Comparison of ENCODE assay signal across 2 cellular contexts in the genomic region with DNA sequence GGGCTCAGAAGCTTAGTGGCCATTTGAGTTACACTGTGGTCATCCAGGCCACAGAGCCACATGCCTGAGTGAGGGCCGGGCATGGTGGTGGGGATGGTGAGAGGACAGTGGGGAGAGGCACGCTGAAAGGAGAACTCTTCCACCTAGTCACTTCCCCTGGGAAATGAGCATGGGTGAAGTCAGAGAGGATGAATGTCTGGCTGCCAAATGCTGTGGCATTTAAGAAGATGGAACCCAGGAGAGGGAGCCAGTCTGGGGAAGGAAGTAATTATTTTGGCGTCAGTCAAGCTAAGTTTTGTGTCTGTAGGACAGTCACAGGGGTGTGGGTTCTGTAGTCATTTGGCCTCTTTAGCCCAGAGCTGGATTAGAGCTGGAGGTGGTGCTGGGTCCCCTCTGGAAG.
TF ChIP-seq lines count a peak whose summit lies in the region.

No MANE protein-coding gene starts in this region.

TF ChIP-seq in SK-N-SH, 30 proteins besides CTCF, POLR2A, EP300 and RAD21 (continued from another document):
- TF ChIP-seq TAF1 (IDR thresholded peaks at IDR 0.05; ENCODE audit: borderline replicate concordance, low read depth, low read length), result no peak

TF ChIP-seq in HepG2, 621 proteins besides CTCF, POLR2A, EP300 and RAD21 (continued from another document):
- TF ChIP-seq ZBTB43 (CRISPR knock-in tag; conservative IDR thresholded peaks at IDR 0.05) (no peak), ZBTB3 (CRISPR knock-in tag; IDR thresholded peaks at IDR 0.05; ENCODE audit: borderline replicate concordance, low read depth) (no peak), PRPF4 (IDR thresholded peaks at IDR 0.05; ENCODE audit: low read depth, low read length, poor library complexity, severe bottlenecking) (no peak), ZNF17 (CRISPR knock-in tag; IDR thresholded peaks at IDR 0.05) (no peak), ZNF451 (CRISPR knock-in tag; IDR thresholded peaks at IDR 0.05) (no peak), RAD51 (IDR thresholded peaks at IDR 0.05; ENCODE audit: borderline replicate concordance) (no peak), HMG20A (CRISPR knock-in tag; IDR thresholded peaks at IDR 0.05; ENCODE audit: borderline replicate concordance) (no peak), ZNF33A (CRISPR knock-in tag; IDR thresholded peaks at IDR 0.05; ENCODE audit: borderline replicate concordance) (no peak), ZNF605 (CRISPR knock-in tag; IDR thresholded peaks at IDR 0.05) (no peak), MEF2D (CRISPR knock-in tag; IDR thresholded peaks at IDR 0.05) (no peak)
- TF ChIP-seq, protein P1, sequence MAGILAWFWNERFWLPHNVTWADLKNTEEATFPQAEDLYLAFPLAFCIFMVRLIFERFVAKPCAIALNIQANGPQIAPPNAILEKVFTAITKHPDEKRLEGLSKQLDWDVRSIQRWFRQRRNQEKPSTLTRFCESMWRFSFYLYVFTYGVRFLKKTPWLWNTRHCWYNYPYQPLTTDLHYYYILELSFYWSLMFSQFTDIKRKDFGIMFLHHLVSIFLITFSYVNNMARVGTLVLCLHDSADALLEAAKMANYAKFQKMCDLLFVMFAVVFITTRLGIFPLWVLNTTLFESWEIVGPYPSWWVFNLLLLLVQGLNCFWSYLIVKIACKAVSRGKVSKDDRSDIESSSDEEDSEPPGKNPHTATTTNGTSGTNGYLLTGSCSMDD (CRISPR knock-in tag; IDR thresholded peaks at IDR 0.05), result no peak
- TF ChIP-seq, protein P2, sequence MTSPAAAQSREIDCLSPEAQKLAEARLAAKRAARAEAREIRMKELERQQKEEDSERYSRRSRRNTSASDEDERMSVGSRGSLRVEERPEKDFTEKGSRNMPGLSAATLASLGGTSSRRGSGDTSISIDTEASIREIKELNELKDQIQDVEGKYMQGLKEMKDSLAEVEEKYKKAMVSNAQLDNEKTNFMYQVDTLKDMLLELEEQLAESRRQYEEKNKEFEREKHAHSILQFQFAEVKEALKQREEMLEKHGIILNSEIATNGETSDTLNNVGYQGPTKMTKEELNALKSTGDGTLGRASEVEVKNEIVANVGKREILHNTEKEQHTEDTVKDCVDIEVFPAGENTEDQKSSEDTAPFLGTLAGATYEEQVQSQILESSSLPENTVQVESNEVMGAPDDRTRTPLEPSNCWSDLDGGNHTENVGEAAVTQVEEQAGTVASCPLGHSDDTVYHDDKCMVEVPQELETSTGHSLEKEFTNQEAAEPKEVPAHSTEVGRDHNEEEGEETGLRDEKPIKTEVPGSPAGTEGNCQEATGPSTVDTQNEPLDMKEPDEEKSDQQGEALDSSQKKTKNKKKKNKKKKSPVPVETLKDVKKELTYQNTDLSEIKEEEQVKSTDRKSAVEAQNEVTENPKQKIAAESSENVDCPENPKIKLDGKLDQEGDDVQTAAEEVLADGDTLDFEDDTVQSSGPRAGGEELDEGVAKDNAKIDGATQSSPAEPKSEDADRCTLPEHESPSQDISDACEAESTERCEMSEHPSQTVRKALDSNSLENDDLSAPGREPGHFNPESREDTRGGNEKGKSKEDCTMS (CRISPR knock-in tag; conservative IDR thresholded peaks at IDR 0.05), result no peak
